8 cellular contexts compared by ENCODE assay signal in genomic region chrX:16718824-16719333, GRCh38. TPM values are rescaled to one million over a fixed set of nuclear protein-coding genes. Genes with fewer than 3 reads are reported as not detected.
DNase-seq lines count a peak whose midpoint lies in the region; ATAC-seq, FAIRE-seq and TF ChIP-seq lines count a peak whose summit lies in the region.

No MANE protein-coding gene starts in this region.

- H3K4me2 ChIP-seq in IMR-90 (ENCODE audit: low read depth, low read length), result peak overlapping the region; percentile 73
- peak overlapping the region; percentile 74 for H3K4me2 ChIP-seq in neural progenitor cell

- H3K27ac Mint-ChIP-seq in neural progenitor cell, result peak overlapping the region; percentile 99

- peak overlapping the region; percentile 73 for H3K56ac ChIP-seq in IMR-90 (ENCODE audit: extremely low read depth, insufficient read depth, low read length)

- H2AFZ ChIP-seq in IMR-90 (replicated peaks; ENCODE audit: low read length, poor library complexity), result peak overlapping the region; percentile 97
- H2AFZ ChIP-seq in neural progenitor cell (replicated peaks), result no peak overlapping the region

- CTCF ChIA-PET in IMR-90 (lab: Yijun Ruan, JAX), result no interaction called here

- H3K9me3 ChIP-seq in heart left ventricle (no peaks in the 10 kb centered on the region), IMR-90 (ENCODE audit: control insufficient read depth, insufficient read depth, low read length) (no peaks in the 10 kb centered on the region), colonic mucosa (no peaks in the 10 kb centered on the region), neural progenitor cell (ENCODE audit: low read depth) (no peaks in the 10 kb centered on the region)

- H3K4me1 ChIP-seq in heart left ventricle (peaks cover 0 to 28% (median 9%) of the 10 kb centered on the region in 12 donors), IMR-90 (ENCODE audit: control insufficient read depth, insufficient read depth, low read length) (peaks cover 4% of the 10 kb centered on the region; the same call in 1 of the 2 replicates), colonic mucosa (no peaks in the 10 kb centered on the region), neural progenitor cell (peaks cover 16% of the 10 kb centered on the region)

- no peak for FAIRE-seq in RCC 7860 (lab: Jason Lieb, UNC)

- intact Hi-C loops in heart left ventricle (cut with DNase I) (loop anchor here in 2 of 10 donors (2.0 to 5.0 kb wide), 3 partner anchors 68 to 152 kb away; partner anchors contain the start of genes TXLNG (in 2 of the 2) and RBBP7 (in 1 of the 2)), Right ventricle myocardium superior (cut with DNase I) (no loop called here), IMR-90 (cut with micrococcal nuclease) (loop anchor here (1.0 kb wide), 1 partner anchor 67 kb away; the partner anchor contains the start of gene TXLNG), colonic mucosa (cut with DNase I) (no loop called here), lower leg skin (cut with DNase I; ENCODE audit: low total_unique reads) (loop anchor here (10.0 kb wide), 1 partner anchor 864 kb away; the partner anchor contains the start of gene AP1S2)

- H3K9ac ChIP-seq in IMR-90 (ENCODE audit: low read depth, low read length) (peak overlapping the region; percentile 82), colonic mucosa (ENCODE audit: low read depth in 2 of 2, low read length in 2 of 2) (peak overlapping the region; percentile 38 to 56), neural progenitor cell (peak overlapping the region; percentile 65)

- peak overlapping the region; percentile 53; the same call in 1 of the 2 replicates for H2BK120ac ChIP-seq in IMR-90 (ENCODE audit: low read depth, low read length)

- H3K79me2 ChIP-seq in neural progenitor cell (ENCODE audit: low read depth), result peaks cover 43% of the 10 kb centered on the region

- POLR2A ChIA-PET in IMR-90 (lab: Charles Lee; ENCODE audit: unreplicated experiment), result interaction anchor here (0.5 kb wide), 1 partner anchor 10 kb away, joined by 3 read pairs; no protein-coding TSS in a partner anchor

- H3K14ac ChIP-seq in IMR-90 (replicated peaks; ENCODE audit: low read depth, low read length), result peak overlapping the region; percentile 78

- TF ChIP-seq CTCF in heart left ventricle (IDR thresholded peaks at IDR 0.05) (no peak), IMR-90 (conservative IDR thresholded peaks at IDR 0.05; ENCODE audit: low read depth, low read length) (no peak), colonic mucosa (IDR thresholded peaks at IDR 0.05) (no peak), neural progenitor cell (IDR thresholded peaks at IDR 0.05) (no peak), lower leg skin (IDR thresholded peaks at IDR 0.05) (no peak)

- H3K27me3 ChIP-seq in heart left ventricle, result peaks cover 0 to 10% (median 0%) of the 10 kb centered on the region in 9 donors
- peaks cover 5% of the 10 kb centered on the region; the same call in 1 of the 2 replicates for H3K27me3 ChIP-seq in IMR-90 (ENCODE audit: control insufficient read depth, insufficient read depth, low read length)
- no peaks in the 10 kb centered on the region for H3K27me3 ChIP-seq in colonic mucosa
- H3K27me3 ChIP-seq in neural progenitor cell, result no peaks in the 10 kb centered on the region

- in situ Hi-C loops in IMR-90 (cut with MboI; ENCODE audit: low sequenced_read_pairs), result no loop called here

- ATAC-seq in heart left ventricle (no peak), Right ventricle myocardium superior (ENCODE audit: poor library complexity) (no peak), IMR-90 (ENCODE audit: low read depth) (no peak)

- peaks cover 6% of the 10 kb centered on the region for H3K36me3 Mint-ChIP-seq in neural progenitor cell

- H4K5ac ChIP-seq in IMR-90 (ENCODE audit: low read depth, low read length), result peak overlapping the region; percentile 74

- H3K4me3 ChIP-seq in heart left ventricle (peak overlapping the region; percentile 57 to 94 (median 78)), IMR-90 (ENCODE audit: insufficient read depth, low read depth, low read length) (peak overlapping the region; percentile 70), colonic mucosa (peak overlapping the region; percentile 82), neural progenitor cell (peak overlapping the region; percentile 86), lower leg skin (ENCODE audit: low read depth, poor library complexity, severe bottlenecking) (no peak overlapping the region)

- H4K20me1 ChIP-seq in IMR-90 (ENCODE audit: insufficient read depth, low read length), result peaks cover 26% of the 10 kb centered on the region
- H4K20me1 ChIP-seq in neural progenitor cell (ENCODE audit: low read depth), result peaks cover 30% of the 10 kb centered on the region

- dilution Hi-C loops in IMR-90 (cut with HindIII; ENCODE audit: low sequenced_read_pairs, unreplicated experiment), result no loop called here

- H3K36me3 ChIP-seq in heart left ventricle (no peaks in the 10 kb centered on the region), IMR-90 (ENCODE audit: control insufficient read depth, insufficient read depth, low read length) (no peaks in the 10 kb centered on the region), colonic mucosa (no peaks in the 10 kb centered on the region), neural progenitor cell (no peaks in the 10 kb centered on the region)

- TF ChIP-seq POLR2A in heart left ventricle (IDR thresholded peaks at IDR 0.05), result no peak
- no peak for TF ChIP-seq POLR2A in IMR-90 (IDR thresholded peaks at IDR 0.05; ENCODE audit: low read depth, low read length)
- TF ChIP-seq POLR2A in lower leg skin (IDR thresholded peaks at IDR 0.05), result no peak

- BruUV-seq in IMR-90 (replicated peaks; lab: Mats Ljungman, UMichigan), result no TSS peak

- DNase-seq in heart left ventricle (no peak), Right ventricle myocardium superior (no peak), IMR-90 (no peak), colonic mucosa (no peak), neural progenitor cell (ENCODE audit: low spot score) (no peak), lower leg skin (ENCODE audit: low spot score in 2 of 2) (no peak), GOT3 (lab: John Stamatoyannopoulos, UW) (no peak), RCC 7860 (ENCODE audit: low spot score) (no peak)

- 12 to 17% (median 16%) methylated on average over 6 of the region's 6 CpGs for WGBS in heart left ventricle, 4 donors
- WGBS in IMR-90 (ENCODE audit: extremely low coverage in 2 of 2, insufficient read length in 1 of 2), 2 experiments, result no CpG with 5 or more reads among the region's 6 CpGs
- WGBS in lower leg skin, 2 donors, result 14 to 18% methylated on average over 5 to 6 of the region's 6 CpGs

- H4K8ac ChIP-seq in IMR-90 (ENCODE audit: low read depth in 2 of 2, low read length in 2 of 2), result peak overlapping the region; percentile 90 to 98

- H3K9me1 ChIP-seq in IMR-90 (ENCODE audit: insufficient read depth, low read length), result peaks cover under 1% of the 10 kb centered on the region

- peak overlapping the region; percentile 28 for H3K18ac ChIP-seq in IMR-90 (ENCODE audit: low read depth, low read length)

- peak overlapping the region; percentile 97 for H3K4me3 Mint-ChIP-seq in neural progenitor cell

- H2BK15ac ChIP-seq in IMR-90 (ENCODE audit: low read depth, low read length), result peak overlapping the region; percentile 43; the same call in 1 of the 3 replicates

- H3K27me3 Mint-ChIP-seq in neural progenitor cell (ENCODE audit: insufficient read depth, low read depth), result peaks cover 17% of the 10 kb centered on the region

- peak overlapping the region; percentile 89 for H3K4ac ChIP-seq in IMR-90 (ENCODE audit: low read depth, low read length)

- peak overlapping the region; percentile 57; the same call in 1 of the 2 replicates for H3K23ac ChIP-seq in IMR-90 (ENCODE audit: low read depth, low read length)

- peaks cover 17% of the 10 kb centered on the region for H3F3A ChIP-seq in neural progenitor cell (ENCODE audit: low read depth)

- H4K91ac ChIP-seq in IMR-90 (ENCODE audit: insufficient read depth, low read depth, low read length), result peak overlapping the region; percentile 87

- peaks cover 32% of the 10 kb centered on the region for H3K4me1 Mint-ChIP-seq in neural progenitor cell

- H3K27ac ChIP-seq in heart left ventricle (peak overlapping the region; percentile 83 to 97 (median 94)), IMR-90 (ENCODE audit: insufficient read depth, low read length) (peak overlapping the region; percentile 82), colonic mucosa (peak overlapping the region; percentile 95), neural progenitor cell (peak overlapping the region; percentile 98)

- H3K79me1 ChIP-seq in IMR-90 (ENCODE audit: low read depth in 1 of 2, low read length in 2 of 2), result peaks cover 6 to 20% of the 10 kb centered on the region in 2 experiments; a peak in 3 of 4 replicates

- TF ChIP-seq RAD21 in IMR-90 (IDR thresholded peaks at IDR 0.05; ENCODE audit: low read length), result no peak

- no peak overlapping the region for H2BK20ac ChIP-seq in IMR-90 (ENCODE audit: low read depth, low read length)

- peaks cover 2% of the 10 kb centered on the region for H3K9me3 Mint-ChIP-seq in neural progenitor cell

- H2AK5ac ChIP-seq in IMR-90 (ENCODE audit: low read depth, low read length), result peak overlapping the region; percentile 52

- H2AK9ac ChIP-seq in IMR-90 (replicated peaks; ENCODE audit: low read depth, low read length, poor library complexity), result peak overlapping the region; percentile 75

- peak overlapping the region; percentile 79 for H2BK5ac ChIP-seq in IMR-90 (ENCODE audit: low read depth, low read length, poor library complexity, severe bottlenecking)

TF ChIP-seq in IMR-90, 13 proteins besides CTCF, POLR2A, EP300 and RAD21 (continues in another document):
- peak; percentile 50 for TF ChIP-seq CEBPB (IDR thresholded peaks at IDR 0.05; ENCODE audit: low read depth, low read length)

RNA-seq across cellular contexts. Expression of gene SYAP1, which starts 0.5 kb away (rescaled TPM):
- total RNA-seq in heart left ventricle (10 to 100 TPM; 15.0 to 23.4 (median 17.3) TPM), Right ventricle myocardium superior (16.0 TPM), IMR-90 (2012; rRNA removed) (35.0 and 55.0 TPM in 2 replicates), colonic mucosa (10 to 100 TPM; 45.8 to 63.5 TPM), neural progenitor cell (ENCODE audit: low replicate concordance) (23.5 and 39.7 TPM in 2 replicates), lower leg skin (10 to 100 TPM; 16.1 to 18.5 (median 16.6) TPM)
- polyA plus RNA-seq in heart left ventricle (10 to 100 TPM; 10.1 to 14.5 TPM), IMR-90 (2012; rRNA removed) (14.0 and 17.7 TPM in 2 replicates)
- polyA plus RNA-seq in IMR-90 (2012; cell fraction: cytosol; rRNA removed), result 7.3 and 11.1 TPM in 2 replicates
- 2.0 and 10.5 TPM in 2 replicates for polyA plus RNA-seq in IMR-90 (2012; cell fraction: nucleus; rRNA removed; ENCODE audit: low replicate concordance)

RNA-seq across cellular contexts. Expression of gene CTPS2, which starts 6.4 kb away (rescaled TPM):
- total RNA-seq in heart left ventricle (1 to 10 TPM; 3.9 to 8.3 (median 5.3) TPM), Right ventricle myocardium superior (5.9 TPM), IMR-90 (2012; rRNA removed) (13.1 and 16.1 TPM in 2 replicates), colonic mucosa (10 to 100 TPM; 17.7 to 18.9 TPM), neural progenitor cell (ENCODE audit: low replicate concordance) (100 and 116 TPM in 2 replicates), lower leg skin (10 to 100 TPM in 2 of 4 donors, 1 to 10 TPM in 2; 6.7 to 11.1 (median 9.3) TPM)
- polyA plus RNA-seq in heart left ventricle (1 to 10 TPM; 3.1 to 4.2 TPM), IMR-90 (2012; rRNA removed) (4.7 and 6.0 TPM in 2 replicates)
- 1.4 and 3.1 TPM in 2 replicates for polyA plus RNA-seq in IMR-90 (2012; cell fraction: cytosol; rRNA removed)
- 1.7 and 10.1 TPM in 2 replicates for polyA plus RNA-seq in IMR-90 (2012; cell fraction: nucleus; rRNA removed; ENCODE audit: low replicate concordance)

Comparison
In these comparisons a context has a peak if more than half of its experiments do, and no peak if none do; other contexts are left out.
1. intact Hi-C loops: an anchor here in IMR-90 (1.0 kb wide) and lower leg skin (10.0 kb wide); none called in Right ventricle myocardium superior and colonic mucosa.